ENCODE assay signal across 8 cellular contexts in genomic region chr2:230220347-230220969, GRCh38. TPM values are rescaled to one million over a fixed set of nuclear protein-coding genes. Genes with fewer than 3 reads are reported as not detected.
A peak's percentile ranks its signal among the peaks of the same experiment; 100 is the strongest.
DNase-seq lines count a peak whose midpoint lies in the region; ATAC-seq and TF ChIP-seq lines count a peak whose summit lies in the region.

No MANE protein-coding gene starts in this region.

- TF ChIP-seq EP300 in suprapubic skin (IDR thresholded peaks at IDR 0.05) = no peak

- H3K9me3 ChIP-seq in suprapubic skin = no peaks in the 10 kb centered on the region

- H3K36me3 ChIP-seq in suprapubic skin = peaks cover 9% of the 10 kb centered on the region

- H3K4me3 Mint-ChIP-seq in T-helper 2 cell treated with Interferon-gamma antibody and Interleukin-4, amounts not matched to agents 5 μg/mL and 100 μg/mL, for 36 hours = peak overlapping the region; percentile 100
- peak overlapping the region; percentile 99 for H3K4me3 Mint-ChIP-seq in activated naive CD8-positive, alpha-beta T cell

- TF ChIP-seq POLR2A in suprapubic skin (IDR thresholded peaks at IDR 0.05) = no peak

- H3K36me3 Mint-ChIP-seq in T-helper 2 cell treated with Interferon-gamma antibody and Interleukin-4, amounts not matched to agents 5 μg/mL and 100 μg/mL, for 36 hours (ENCODE audit: low read depth) = peaks cover 46% of the 10 kb centered on the region
- peaks cover 6% of the 10 kb centered on the region for H3K36me3 Mint-ChIP-seq in activated naive CD8-positive, alpha-beta T cell

- H3K4me1 ChIP-seq in suprapubic skin = peaks cover 32% of the 10 kb centered on the region

- peaks cover 69% of the 10 kb centered on the region for H3K4me1 Mint-ChIP-seq in T-helper 2 cell treated with Interferon-gamma antibody and Interleukin-4, amounts not matched to agents 5 μg/mL and 100 μg/mL, for 36 hours (ENCODE audit: low read depth)
- peaks cover 59% of the 10 kb centered on the region for H3K4me1 Mint-ChIP-seq in activated naive CD8-positive, alpha-beta T cell (ENCODE audit: low read depth)

- ATAC-seq in HG03457 (IDR thresholded peaks at IDR 0.05; ENCODE audit: unreplicated experiment) = no peak

- no peaks in the 10 kb centered on the region for H3K9me3 Mint-ChIP-seq in T-helper 2 cell treated with Interferon-gamma antibody and Interleukin-4, amounts not matched to agents 5 μg/mL and 100 μg/mL, for 36 hours
- H3K9me3 Mint-ChIP-seq in activated naive CD8-positive, alpha-beta T cell (ENCODE audit: low read depth) = no peaks in the 10 kb centered on the region

- no peaks in the 10 kb centered on the region for H3K27me3 ChIP-seq in suprapubic skin

- H3K27me3 Mint-ChIP-seq in T-helper 2 cell treated with Interferon-gamma antibody and Interleukin-4, amounts not matched to agents 5 μg/mL and 100 μg/mL, for 36 hours (ENCODE audit: low read depth) = no peaks in the 10 kb centered on the region
- H3K27me3 Mint-ChIP-seq in activated naive CD8-positive, alpha-beta T cell = no peaks in the 10 kb centered on the region

- DNase-seq in T-helper 2 cell treated with Interferon-gamma antibody and Interleukin-4, amounts not matched to agents 5 μg/mL and 100 μg/mL, for 36 hours (ENCODE audit: low spot score) = no peak
- DNase-seq in T-helper 2 cell (no peak), kidney glomerular epithelial cell (lab: John Stamatoyannopoulos, UW) (peak; percentile 36), suprapubic skin (ENCODE audit: low spot score in 2 of 2) (no peak), SIG-M5 (lab: John Stamatoyannopoulos, UW) (no peak)
- no peak for DNase-seq in effector CD8-positive, alpha-beta T cell (lab: John Stamatoyannopoulos, UW)

- peak overlapping the region; percentile 81 for H3K27ac ChIP-seq in suprapubic skin

- H3K4me3 ChIP-seq in suprapubic skin = peak overlapping the region; percentile 68

- 100% methylated on average over 1 of the region's 1 CpG for WGBS in suprapubic skin

- no peak for TF ChIP-seq CTCF in suprapubic skin (IDR thresholded peaks at IDR 0.05)

- H3K27ac Mint-ChIP-seq in T-helper 2 cell treated with Interferon-gamma antibody and Interleukin-4, amounts not matched to agents 5 μg/mL and 100 μg/mL, for 36 hours = peak overlapping the region; percentile 95
- peak overlapping the region; percentile 97 for H3K27ac Mint-ChIP-seq in activated naive CD8-positive, alpha-beta T cell

RNA-seq across cellular contexts. Expression of gene SP110, which starts 0.7 kb away (rescaled TPM):
- 10 to 100 TPM; 11.8 to 32.7 (median 21.2) TPM for total RNA-seq in suprapubic skin

RNA-seq across cellular contexts. Expression of gene SP140, which starts 5.1 kb away (rescaled TPM):
- 1 to 10 TPM in 2 of 4 donors, under 1 TPM in 2; 0.47 to 2.7 (median 1.8) TPM for total RNA-seq in suprapubic skin
